In genomic region chr19:47256688-47257410, GRCh38 we compare ENCODE assay signal across 8 cellular contexts. TPM values are rescaled to one million over a fixed set of nuclear protein-coding genes. Genes with fewer than 3 reads are reported as not detected.
DNase-seq lines count a peak whose midpoint lies in the region; ATAC-seq, FAIRE-seq and TF ChIP-seq lines count a peak whose summit lies in the region.

No MANE protein-coding gene starts in this region.

- H3K4me1 ChIP-seq in pancreas (peaks cover 0 to 19% (median 17%) of the 10 kb centered on the region in 3 donors), thyroid gland (peaks cover 17 to 22% of the 10 kb centered on the region in 2 donors)

- no peak for TF ChIP-seq CTCF in GM12864 (IDR thresholded peaks at IDR 0.05; ENCODE audit: low read depth, low read length, missing control alignments)
- no peak for TF ChIP-seq CTCF in pancreas (IDR thresholded peaks at IDR 0.05)
- TF ChIP-seq CTCF in thyroid gland (IDR thresholded peaks at IDR 0.05): no peak

- H3K27ac Mint-ChIP-seq in activated naive CD8-positive, alpha-beta T cell treated with anti-CD3 and anti-CD28 coated beads, Interleukin-2, amount 50 U/mL, for 24 hours: peak overlapping the region; percentile 89

- H3K9me3 ChIP-seq in pancreas (no peaks in the 10 kb centered on the region), thyroid gland (no peaks in the 10 kb centered on the region)

- H3K36me3 Mint-ChIP-seq in activated naive CD8-positive, alpha-beta T cell treated with anti-CD3 and anti-CD28 coated beads, Interleukin-2, amount 50 U/mL, for 24 hours (ENCODE audit: low read depth): peaks cover 21% of the 10 kb centered on the region

- 1% methylated on average over 43 to 53 of the region's 53 CpGs for WGBS in pancreas, 2 donors
- WGBS in thyroid gland, 2 donors: 0 to 1% methylated on average over 20 to 32 of the region's 53 CpGs

- peak; percentile 93 for DNase-seq in GM12864 (ENCODE audit: low read depth)
- DNase-seq in NCI-H1417 treated with DMSO at 0.1 percent for 48 hours (lab: John Stamatoyannopoulos, UW): peak; percentile 92
- peak; percentile 89 to 98 for DNase-seq in SW 1271 (lab: John Stamatoyannopoulos, UW)
- peak; percentile 100 for DNase-seq in activated naive CD8-positive, alpha-beta T cell treated with anti-CD3 and anti-CD28 coated beads, Interleukin-2, amount 50 U/mL, for 24 hours
- DNase-seq in Right ventricle myocardium superior: peak; percentile 100
- peak; percentile 100 for DNase-seq in pancreas
- DNase-seq in thyroid gland: peak; percentile 100

- H3K4me3 ChIP-seq in GM12864 (ENCODE audit: low read depth, low read length): peak overlapping the region; percentile 76
- H3K4me3 ChIP-seq in pancreas: peak overlapping the region; percentile 32 to 58 (median 51)
- peak overlapping the region in 2 of 3 donors; percentile 46 to 54 for H3K4me3 ChIP-seq in thyroid gland (replicated peaks in 1 of 3)

- H3K36me3 ChIP-seq in pancreas (peaks cover 0 to 11% (median 0%) of the 10 kb centered on the region in 3 donors), thyroid gland (peaks cover 27 to 31% of the 10 kb centered on the region in 2 donors)

- FAIRE-seq in pancreas (lab: Jason Lieb, UNC): peak; percentile 97

- peaks cover 29% of the 10 kb centered on the region for H3K4me1 Mint-ChIP-seq in activated naive CD8-positive, alpha-beta T cell treated with anti-CD3 and anti-CD28 coated beads, Interleukin-2, amount 50 U/mL, for 24 hours

- no peaks in the 10 kb centered on the region for H3K9me3 Mint-ChIP-seq in activated naive CD8-positive, alpha-beta T cell treated with anti-CD3 and anti-CD28 coated beads, Interleukin-2, amount 50 U/mL, for 24 hours

- no peak for TF ChIP-seq POLR2A in thyroid gland (IDR thresholded peaks at IDR 0.05)

- H3K4me3 Mint-ChIP-seq in activated naive CD8-positive, alpha-beta T cell treated with anti-CD3 and anti-CD28 coated beads, Interleukin-2, amount 50 U/mL, for 24 hours: peak overlapping the region; percentile 90

- H3K27me3 Mint-ChIP-seq in activated naive CD8-positive, alpha-beta T cell treated with anti-CD3 and anti-CD28 coated beads, Interleukin-2, amount 50 U/mL, for 24 hours: no peaks in the 10 kb centered on the region

- intact Hi-C loops in Right ventricle myocardium superior (cut with DNase I): no loop called here
- intact Hi-C loops in pancreas (cut with DNase I): no loop called here
- intact Hi-C loops in thyroid gland (cut with DNase I): loop anchor here (10.0 kb wide), 1 partner anchor 402 kb away; the partner anchor contains the start of gene AP2S1

- peak overlapping the region; percentile 84 to 94 (median 88) for H3K27ac ChIP-seq in pancreas
- H3K27ac ChIP-seq in thyroid gland: peak overlapping the region; percentile 93 to 94 (median 93)

- H3K27me3 ChIP-seq in pancreas: no peaks in the 10 kb centered on the region
- no peaks in the 10 kb centered on the region for H3K27me3 ChIP-seq in thyroid gland

- ATAC-seq in HG02798 (IDR thresholded peaks at IDR 0.05; ENCODE audit: poor library complexity, unreplicated experiment): peak; percentile 78
- ATAC-seq in activated naive CD8-positive, alpha-beta T cell treated with anti-CD3 and anti-CD28 coated beads, Interleukin-2, amount 50 U/mL, for 24 hours: peak; percentile 87
- peak; percentile 86 for ATAC-seq in Right ventricle myocardium superior (ENCODE audit: poor library complexity)
- peak; percentile 73 to 83 (median 80) for ATAC-seq in pancreas

RNA-seq across cellular contexts. Expression of gene CCDC9, which starts 0.5 kb away (rescaled TPM):
- 16.3 TPM for total RNA-seq in Right ventricle myocardium superior
- 10 to 100 TPM; 24.6 to 67.3 (median 34.7) TPM for total RNA-seq in pancreas
- 100 to 1,000 TPM in 1 of 2 donors, 10 to 100 TPM in 1; 38.3 to 102 TPM for polyA plus RNA-seq in pancreas
- 10 to 100 TPM; 16.1 to 21.9 (median 17.8) TPM for total RNA-seq in thyroid gland

RNA-seq across cellular contexts. Expression of gene INAFM1, which starts 17.8 kb away (rescaled TPM):
- total RNA-seq in Right ventricle myocardium superior (10.4 TPM), pancreas (10 to 100 TPM; 10.6 to 37.7 (median 13.5) TPM), thyroid gland (10 to 100 TPM in 1 of 4 donors, 1 to 10 TPM in 3; 4.3 to 10.6 (median 8.2) TPM)
- polyA plus RNA-seq in pancreas: 10 to 100 TPM; 25.6 to 29.7 TPM

RNA-seq across cellular contexts. Expression of gene BBC3, which starts 25.9 kb away (rescaled TPM):
- 3.8 TPM for total RNA-seq in Right ventricle myocardium superior
- total RNA-seq in pancreas: 10 to 100 TPM in 3 of 6 donors, 1 to 10 TPM in 3; 6.8 to 19.4 (median 9.2) TPM
- 10 to 100 TPM in 1 of 2 donors, 1 to 10 TPM in 1; 5.5 to 11.3 TPM for polyA plus RNA-seq in pancreas
- total RNA-seq in thyroid gland: 1 to 10 TPM; 2.4 to 7.7 (median 4.9) TPM

RNA-seq across cellular contexts. Expression of gene C5AR1, which starts 52.8 kb away (rescaled TPM):
- 3.4 TPM for total RNA-seq in Right ventricle myocardium superior
- total RNA-seq in pancreas: 10 to 100 TPM in 2 of 6 donors, 1 to 10 TPM in 4; 1.2 to 10.4 (median 4.5) TPM
- 1 to 10 TPM; 2.3 to 4.1 TPM for polyA plus RNA-seq in pancreas
- 1 to 10 TPM; 1.2 to 3.5 (median 1.8) TPM for total RNA-seq in thyroid gland

Comparison
In these comparisons a context has a peak if more than half of its experiments do, and no peak if none do; other contexts are left out.
1. Peak in every context shown above with its lines: DNase-seq, ATAC-seq, H3K4me3 ChIP-seq and H3K27ac ChIP-seq.